In the genomic region with DNA sequence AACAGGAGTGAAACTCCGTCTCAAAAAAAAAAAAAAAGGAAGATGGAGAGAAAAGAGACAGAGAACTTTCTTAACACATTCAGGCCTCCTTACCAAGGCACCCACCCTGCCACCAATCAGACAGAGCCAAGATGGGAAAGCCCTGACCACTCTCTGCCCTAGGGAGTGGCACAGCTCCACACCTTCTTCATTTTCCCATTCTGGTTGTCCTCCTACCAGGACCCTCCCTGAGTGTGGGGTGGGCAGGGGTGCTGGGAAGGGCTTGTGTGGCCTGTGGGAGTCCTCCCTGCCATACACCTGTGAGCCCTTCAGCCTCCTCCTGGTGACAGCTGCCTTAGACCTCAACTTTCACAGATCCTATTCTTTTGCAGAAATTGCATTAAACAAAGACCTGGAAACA, we compare ENCODE assay signal across 31 cellular contexts.
DNase-seq lines count a peak whose midpoint lies in the region; ATAC-seq and TF ChIP-seq lines count a peak whose summit lies in the region.
"Had no signal": no experiment of that assay in that cellular context is flagged by ENCODE, and none has a peak within 500 bp of the region (broad histone marks: within the 10 kb centered on the region; RNA-seq: fewer than 3 reads in every experiment).

No MANE protein-coding gene starts in this region.

- WGBS in lung, 2 donors, result 43 to 100% methylated on average over 1 of the region's 1 CpG
- WGBS in neuronal stem cell (ENCODE audit: extremely low coverage in 2 of 2, insufficient read length in 2 of 2, insufficient replicate concordance in 1 of 2), 2 donors, result no CpG with 5 or more reads among the region's 1 CpG

- H3K27me3 ChIP-seq in lung (ENCODE audit: control insufficient read depth, insufficient read depth) (no peaks in the 10 kb centered on the region), neuronal stem cell (ENCODE audit: control insufficient read depth in 3 of 3, insufficient read depth in 3 of 3, low read depth in 1 of 3, low read length in 3 of 3) (no peaks in the 10 kb centered on the region)
- H3K27me3 ChIP-seq: BE2C; BLaER1; BLaER1 treated with 17β-estradiol and CSF1 and Interleukin-3, amounts not matched to agents 10 nM and 100 nM had no signal

- no peak overlapping the region for H2BK12ac ChIP-seq in neuronal stem cell (ENCODE audit: low read length)

- no peaks in the 10 kb centered on the region for H3K79me1 ChIP-seq in neuronal stem cell (ENCODE audit: low read depth, low read length)

- no peak overlapping the region for H2AK5ac ChIP-seq in neuronal stem cell (ENCODE audit: low read depth, low read length)

- no peak overlapping the region for H3K4me3 Mint-ChIP-seq in osteocyte (ENCODE audit: unreplicated experiment)
- H3K4me3 Mint-ChIP-seq: B cell; CD14-positive monocyte; CD4-positive, alpha-beta memory T cell; CD4-positive, alpha-beta T cell; CD4-positive, CD25-positive, alpha-beta regulatory T cell; CD8-positive, alpha-beta memory T cell; CD8-positive, alpha-beta T cell had no signal

- no peak overlapping the region for H4K8ac ChIP-seq in neuronal stem cell (ENCODE audit: low read depth, low read length)

- no peak for ATAC-seq in lung (ENCODE audit: insufficient read depth, low FRiP score)
- ATAC-seq: A549; CD8-positive, alpha-beta T cell had no signal

- H4K91ac ChIP-seq in neuronal stem cell (ENCODE audit: low read depth, low read length, poor library complexity), result no peak overlapping the region

- H2BK5ac ChIP-seq in neuronal stem cell (ENCODE audit: low read length), result no peak overlapping the region

- H3K4me1 ChIP-seq in lung (ENCODE audit: control insufficient read depth in 2 of 2, insufficient read depth in 2 of 2, low read length in 2 of 2) (no peaks in the 10 kb centered on the region), neuronal stem cell (ENCODE audit: control insufficient read depth in 2 of 2, insufficient read depth in 1 of 2, low read depth in 1 of 2, low read length in 2 of 2) (no peaks in the 10 kb centered on the region)
- H3K4me1 ChIP-seq: A549, BE2C, BLaER1, Caco-2 had no signal

- intact Hi-C loops in head of caudate nucleus (cut with DNase I), result no loop called here

- no peak overlapping the region for H2AFZ ChIP-seq in neuronal stem cell (ENCODE audit: low read length)

- H3K27ac ChIP-seq in lung (ENCODE audit: low read depth in 1 of 2, low read length in 1 of 2) (no peak overlapping the region), neuronal stem cell (replicated peaks; ENCODE audit: low read length) (no peak overlapping the region)
- H3K27ac ChIP-seq: 22Rv1; A549; BLaER1; BLaER1 treated with 17β-estradiol and CSF1 and Interleukin-3, amounts not matched to agents 10 nM and 100 nM; C4-2B had no signal

- H3K4me1 Mint-ChIP-seq in osteocyte (ENCODE audit: unreplicated experiment), result no peaks in the 10 kb centered on the region
- H3K4me1 Mint-ChIP-seq: B cell had no signal

- H3K4me3 ChIP-seq in lung (no peak overlapping the region), neuronal stem cell (ENCODE audit: low read length in 2 of 2) (no peak overlapping the region)
- H3K4me3 ChIP-seq: A549; BLaER1; BLaER1 treated with 17β-estradiol and CSF1 and Interleukin-3, amounts not matched to agents 10 nM and 100 nM had no signal

- TF ChIP-seq POLR2A in erythroblast (IDR thresholded peaks at IDR 0.05; ENCODE audit: low read length), result no peak

- no peak overlapping the region for H3K23ac ChIP-seq in neuronal stem cell (ENCODE audit: low read depth, low read length, poor library complexity)

- no peak overlapping the region for H3K9ac ChIP-seq in neuronal stem cell (ENCODE audit: low read depth, low read length, poor library complexity)
- H3K9ac ChIP-seq: BLaER1; BLaER1 treated with 17β-estradiol and CSF1 and Interleukin-3, amounts not matched to agents 10 nM and 100 nM had no signal

- no peak overlapping the region for H3K4ac ChIP-seq in neuronal stem cell (ENCODE audit: low read length)

- H3K4me2 ChIP-seq in neuronal stem cell (ENCODE audit: insufficient read depth, low read length, poor library complexity, severe bottlenecking), result no peak overlapping the region
- H3K4me2 ChIP-seq: A549; BLaER1; BLaER1 treated with 17β-estradiol and CSF1 and Interleukin-3, amounts not matched to agents 10 nM and 100 nM had no signal

- no peaks in the 10 kb centered on the region for H3K27me3 Mint-ChIP-seq in osteocyte (ENCODE audit: unreplicated experiment)
- H3K27me3 Mint-ChIP-seq: B cell had no signal

- H3K36me3 Mint-ChIP-seq in osteocyte (ENCODE audit: unreplicated experiment), result no peaks in the 10 kb centered on the region
- H3K36me3 Mint-ChIP-seq: CD14-positive monocyte; CD8-positive, alpha-beta T cell had no signal

- TF ChIP-seq CTCF in lung (IDR thresholded peaks at IDR 0.05; ENCODE audit: control extremely low read depth, extremely low read depth) (no peak), osteocyte (IDR thresholded peaks at IDR 0.05) (no peak)

- H3K27ac Mint-ChIP-seq in osteocyte (ENCODE audit: unreplicated experiment), result no peak overlapping the region
- H3K27ac Mint-ChIP-seq: B cell; CD14-positive monocyte; CD4-positive, alpha-beta T cell; CD8-positive, alpha-beta T cell had no signal

- H2BK15ac ChIP-seq in neuronal stem cell (ENCODE audit: low read length), result no peak overlapping the region

- peaks cover 0 to 9% of the 10 kb centered on the region in 2 donors for H3K9me3 ChIP-seq in lung (ENCODE audit: control insufficient read depth in 2 of 2, insufficient read depth in 1 of 2, low read length in 1 of 2)
- H3K9me3 ChIP-seq in neuronal stem cell (replicated peaks in 1 of 2; ENCODE audit: control insufficient read depth in 2 of 2, insufficient read depth in 1 of 2, low read depth in 1 of 2, low read length in 2 of 2), result peaks cover 0 to 1% of the 10 kb centered on the region in 2 donors
- H3K9me3 ChIP-seq: BE2C had no signal

- no peak overlapping the region for H3K14ac ChIP-seq in neuronal stem cell (ENCODE audit: low read length)

- peak overlapping the region; percentile 29 for H3K18ac ChIP-seq in neuronal stem cell (ENCODE audit: low read length)

- DNase-seq in lung (ENCODE audit: low spot score) (peak; percentile 15), neuronal stem cell (ENCODE audit: low spot score) (no peak), osteocyte (ENCODE audit: extremely low spot score, unreplicated experiment) (peak; percentile 57), erythroblast (lab: John Stamatoyannopoulos, UW) (no peak), head of caudate nucleus (no peak), DMS53 (lab: John Stamatoyannopoulos, UW) (no peak)
- DNase-seq: 8988T; ACHN; AML-193; BE2C; C1 segment of cervical spinal cord; Caco-2; Calu3; CD4-positive, alpha-beta memory T cell; CD4-positive, alpha-beta T cell; CD4-positive, CD25-positive, alpha-beta regulatory T cell; CD8-positive, alpha-beta memory T cell; CD8-positive, alpha-beta T cell; COR-L47; DMS 273 treated with DMSO at 0.1 percent for 48 hours; DMS153; DMS79; DND-41; EL had no signal

- H3K36me3 ChIP-seq in lung (ENCODE audit: control insufficient read depth in 2 of 2, insufficient read depth in 2 of 2, low read length in 2 of 2), result no peaks in the 10 kb centered on the region
- H3K36me3 ChIP-seq in neuronal stem cell (replicated peaks in 1 of 2; ENCODE audit: control insufficient read depth in 2 of 2, insufficient read depth in 2 of 2, low read length in 2 of 2), result no peaks in the 10 kb centered on the region
- H3K36me3 ChIP-seq: BE2C, BLaER1 had no signal

- peaks cover 43% of the 10 kb centered on the region for H3K9me3 Mint-ChIP-seq in osteocyte (ENCODE audit: unreplicated experiment)

- H2BK120ac ChIP-seq in neuronal stem cell (ENCODE audit: low read depth, low read length), result no peak overlapping the region

Comparison
In these comparisons a context has a peak if more than half of its experiments do, and no peak if none do; other contexts are left out.
1. DNase-seq: peak in lung (single experiment) and osteocyte (single experiment); none in neuronal stem cell (single experiment), erythroblast (0 of 2), head of caudate nucleus (0 of 42) and DMS53 (single experiment).